ENCODE assay signal across 13 cellular contexts in genomic region chr20:14568225-14568624, GRCh38.
A peak's percentile ranks its signal among the peaks of the same experiment; 100 is the strongest.
DNase-seq lines count a peak whose midpoint lies in the region; FAIRE-seq and TF ChIP-seq lines count a peak whose summit lies in the region.
"Had no signal": no experiment of that assay in that cellular context is flagged by ENCODE, and none has a peak within 500 bp of the region (broad histone marks: within the 10 kb centered on the region; RNA-seq: fewer than 3 reads in every experiment).

No MANE protein-coding gene starts in this region.

- H3K79me1 ChIP-seq in mesendoderm (ENCODE audit: low read length): no peaks in the 10 kb centered on the region

- 2% methylated on average over 3 of the region's 3 CpGs for WGBS in mammary epithelial cell (ENCODE audit: low coverage, missing lambda C conversion rate)
- WGBS in mesendoderm (ENCODE audit: extremely low coverage, insufficient coverage, low lambda C conversion rate): no CpG with 5 or more reads among the region's 3 CpGs

- H3K27me3 ChIP-seq in mammary epithelial cell (ENCODE audit: insufficient read depth, low read length) (no peaks in the 10 kb centered on the region), breast epithelium (no peaks in the 10 kb centered on the region), bronchial epithelial cell (ENCODE audit: control insufficient read depth, insufficient read depth, low read length) (no peaks in the 10 kb centered on the region), mesendoderm (ENCODE audit: insufficient read depth, low read length, poor library complexity) (no peaks in the 10 kb centered on the region)

- in situ Hi-C loops in mammary epithelial cell (cut with MboI; ENCODE audit: low sequenced_read_pairs in 2 of 2): no loop called here

- BruUV-seq in mammary epithelial cell (replicated peaks; lab: Mats Ljungman, UMichigan): no TSS peak

- H3K9me3 ChIP-seq in mammary epithelial cell (replicated peaks; ENCODE audit: insufficient read depth, low read length) (peaks cover 3% of the 10 kb centered on the region), breast epithelium (no peaks in the 10 kb centered on the region)

- no peak overlapping the region for H3K4me3 ChIP-seq in mammary epithelial cell (replicated peaks in 1 of 3; ENCODE audit: insufficient read depth in 1 of 3, low read depth in 2 of 3, low read length in 3 of 3)
- no peak overlapping the region for H3K4me3 ChIP-seq in breast epithelium
- H3K4me3 ChIP-seq in bronchial epithelial cell (ENCODE audit: low read depth, low read length): no peak overlapping the region
- no peak overlapping the region for H3K4me3 ChIP-seq in mesendoderm (ENCODE audit: low read length)

- H3K4me1 ChIP-seq in mammary epithelial cell (ENCODE audit: insufficient read depth, low read length) (peaks cover 13% of the 10 kb centered on the region), breast epithelium (no peaks in the 10 kb centered on the region), mesendoderm (ENCODE audit: control insufficient read depth, low read depth, low read length) (no peaks in the 10 kb centered on the region)

- no peak overlapping the region for H3K4ac ChIP-seq in mesendoderm (ENCODE audit: low read depth, low read length)

- H3K27ac ChIP-seq in mammary epithelial cell (ENCODE audit: insufficient read depth, low read depth, low read length) (peak overlapping the region; percentile 27), breast epithelium (no peak overlapping the region), mesendoderm (ENCODE audit: low read depth, low read length) (no peak overlapping the region)

- peak overlapping the region; percentile 64 for H2AFZ ChIP-seq in mammary epithelial cell (ENCODE audit: low read depth, low read length)

- H3K23ac ChIP-seq in mesendoderm (ENCODE audit: low read length): no peak overlapping the region

- no peaks in the 10 kb centered on the region for H3K79me2 ChIP-seq in mammary epithelial cell (ENCODE audit: insufficient read depth, low read length)
- no peaks in the 10 kb centered on the region for H3K79me2 ChIP-seq in mesendoderm (ENCODE audit: control insufficient read depth, insufficient read depth, low read length)

- peak overlapping the region; percentile 74 for H2BK15ac ChIP-seq in mesendoderm (replicated peaks; ENCODE audit: low read depth)

- no peak overlapping the region for H4K5ac ChIP-seq in mesendoderm (ENCODE audit: low read length)

- intact Hi-C loops in mammary epithelial cell (cut with micrococcal nuclease) (no loop called here), breast epithelium (cut with DNase I; ENCODE audit: low total_unique reads) (no loop called here)

- H3K4me2 ChIP-seq in mammary epithelial cell (ENCODE audit: insufficient read depth, low read depth, low read length) (peak overlapping the region; percentile 61), mesendoderm (ENCODE audit: low read length) (no peak overlapping the region)

- DNase-seq in mammary epithelial cell (peak; percentile 37), breast epithelium (ENCODE audit: low spot score in 2 of 2) (no peak), bronchial epithelial cell (ENCODE audit: low read depth) (peak; percentile 30), mesendoderm (peak; percentile 51), AML-193 (lab: John Stamatoyannopoulos, UW) (no peak), 8988T (no peak), GOT3 (lab: John Stamatoyannopoulos, UW) (no peak)
- no peak for DNase-seq in central memory CD4-positive, alpha-beta T cell
- DNase-seq: COR-L47, DMS153, EL, NCI-H1436 treated with DMSO at 0.1 percent for 48 hours, PC-3 had no signal

- H3K9ac ChIP-seq in mammary epithelial cell (ENCODE audit: insufficient read depth, low read length) (no peak overlapping the region), mesendoderm (ENCODE audit: low read length) (no peak overlapping the region)

- no peaks in the 10 kb centered on the region for H4K20me1 ChIP-seq in mammary epithelial cell (ENCODE audit: insufficient read depth, low read length)

- no peak for FAIRE-seq in bronchial epithelial cell (lab: Jason Lieb, UNC)

- H2BK5ac ChIP-seq in mesendoderm (ENCODE audit: low read length): no peak overlapping the region

- TF ChIP-seq POLR2A in breast epithelium (IDR thresholded peaks at IDR 0.05): no peak

- H3K36me3 ChIP-seq in mammary epithelial cell (ENCODE audit: insufficient read depth, low read length): no peaks in the 10 kb centered on the region
- H3K36me3 ChIP-seq in breast epithelium: no peaks in the 10 kb centered on the region
- H3K36me3 ChIP-seq in bronchial epithelial cell (ENCODE audit: control insufficient read depth, insufficient read depth, low read length): no peaks in the 10 kb centered on the region
- H3K36me3 ChIP-seq in mesendoderm (ENCODE audit: control insufficient read depth, insufficient read depth, low read length): no peaks in the 10 kb centered on the region

- no peak overlapping the region for H3K56ac ChIP-seq in mesendoderm (ENCODE audit: low read length)

- TF ChIP-seq CTCF in mammary epithelial cell (conservative IDR thresholded peaks at IDR 0.05 in 1 of 2, IDR thresholded peaks at IDR 0.05 in 1 of 2; ENCODE audit: extremely low read depth in 1 of 2, insufficient read depth in 1 of 2, low read depth in 1 of 2, low read length in 2 of 2) (no peak), breast epithelium (IDR thresholded peaks at IDR 0.05) (no peak), bronchial epithelial cell (IDR thresholded peaks at IDR 0.05; ENCODE audit: insufficient read depth, low read length, severe bottlenecking) (no peak)

- H4K8ac ChIP-seq in mesendoderm (ENCODE audit: low read depth, low read length): no peak overlapping the region

- CTCF ChIA-PET in mammary epithelial cell (lab: Charles Lee; ENCODE audit: low non-redundant PET): interaction anchor here (0.8 kb wide), 1 partner anchor 231 kb away, joined by 4 read pairs; the partner anchor contains the start of gene FLRT3

- no peak overlapping the region for H3K18ac ChIP-seq in mesendoderm (ENCODE audit: low read length)

- H2BK120ac ChIP-seq in mesendoderm (ENCODE audit: low read depth, low read length): no peak overlapping the region

- dilution Hi-C loops in mammary epithelial cell (cut with HindIII; ENCODE audit: low sequenced_read_pairs): no loop called here

- H2AK5ac ChIP-seq in mesendoderm (ENCODE audit: low read length): no peak overlapping the region

Comparison
In these comparisons a context has a peak if more than half of its experiments do, and no peak if none do; other contexts are left out.
1. DNase-seq: peak in mammary epithelial cell (single experiment), bronchial epithelial cell (single experiment) and mesendoderm (single experiment); none in breast epithelium (0 of 2), AML-193 (0 of 2), 8988T (single experiment), central memory CD4-positive, alpha-beta T cell (single experiment) and GOT3 (single experiment).